8 cellular contexts compared by ENCODE assay signal in genomic region chr1:58047265-58047858, GRCh38.
DNase-seq lines count a peak whose midpoint lies in the region; ATAC-seq and TF ChIP-seq lines count a peak whose summit lies in the region.

No MANE protein-coding gene starts in this region.

- no peak overlapping the region for H3K27ac ChIP-seq in adrenal gland

- DNase-seq in COLO829 (ENCODE audit: low spot score) (peak; percentile 34), MG63 (peak; percentile 19), adrenal gland (peak in 6 of 7 donors; percentile 19 to 56 (median 32)), left lobe of liver (ENCODE audit: low spot score) (no peak), H4 (ENCODE audit: low spot score) (no peak)

- ATAC-seq in GM18868 (IDR thresholded peaks at IDR 0.05; ENCODE audit: unreplicated experiment), result peak; percentile 75
- ATAC-seq in left lobe of liver, result peak; percentile 90
- ATAC-seq in GM21423 (IDR thresholded peaks at IDR 0.05; ENCODE audit: unreplicated experiment), result no peak
- ATAC-seq in HG02623 (IDR thresholded peaks at IDR 0.05; ENCODE audit: unreplicated experiment), result no peak

- H3K36me3 ChIP-seq in MG63 (no peaks in the 10 kb centered on the region), adrenal gland (replicated peaks in 1 of 2) (no peaks in the 10 kb centered on the region)

- TF ChIP-seq POLR2A in adrenal gland (IDR thresholded peaks at IDR 0.05), result no peak

- WGBS in adrenal gland, 4 donors, result 62 to 67% (median 64%) methylated on average over 5 of the region's 5 CpGs

- H3K4me1 ChIP-seq in adrenal gland (replicated peaks in 1 of 2), result no peaks in the 10 kb centered on the region

- no peaks in the 10 kb centered on the region for H3K27me3 ChIP-seq in MG63
- no peaks in the 10 kb centered on the region for H3K27me3 ChIP-seq in adrenal gland

- H3K9me3 ChIP-seq in MG63 (no peaks in the 10 kb centered on the region), adrenal gland (replicated peaks in 1 of 3) (no peaks in the 10 kb centered on the region)

- peak; percentile 27 to 69 (median 62) for TF ChIP-seq CTCF in adrenal gland (IDR thresholded peaks at IDR 0.05)

- H3K4me3 ChIP-seq in MG63 (no peak overlapping the region), adrenal gland (no peak overlapping the region)

- intact Hi-C loops in adrenal gland (cut with DNase I), result loop anchor here (5.0 to 10.0 kb wide), 2 partner anchors 1213 to 1215 kb away; no protein-coding TSS in a partner anchor

Comparison
In these comparisons a context has a peak if more than half of its experiments do, and no peak if none do; other contexts are left out.
1. DNase-seq: peak in COLO829 (single experiment), MG63 (single experiment) and adrenal gland (6 of 7); none in left lobe of liver (single experiment) and H4 (single experiment).
2. ATAC-seq: peak in GM18868 (single experiment) and left lobe of liver (single experiment); none in GM21423 (single experiment) and HG02623 (single experiment).